8 cellular contexts compared by ENCODE assay signal in genomic region chr6:77620290-77620882, GRCh38. TPM values are rescaled to one million over a fixed set of nuclear protein-coding genes. Genes with fewer than 3 reads are reported as not detected.
DNase-seq lines count a peak whose midpoint lies in the region; ATAC-seq and TF ChIP-seq lines count a peak whose summit lies in the region.

No MANE protein-coding gene starts in this region.

- no peak overlapping the region for H3K4me3 Mint-ChIP-seq in activated CD4-positive, alpha-beta T cell treated with anti-CD3 and anti-CD28 coated beads, Interleukin-2, amount 10 ng/mL, durations not matched to agents 7 days and 5 days

- H3K9me3 ChIP-seq in sigmoid colon: peaks cover 0 to 2% (median 0%) of the 10 kb centered on the region in 4 donors

- H3K4me3 ChIP-seq in fibroblast of pulmonary artery (replicated peaks; ENCODE audit: low read depth, low read length) (no peak overlapping the region), sigmoid colon (no peak overlapping the region)

- TF ChIP-seq POLR2A in sigmoid colon (IDR thresholded peaks at IDR 0.05): no peak

- no peaks in the 10 kb centered on the region for H3K27me3 Mint-ChIP-seq in activated CD4-positive, alpha-beta T cell treated with anti-CD3 and anti-CD28 coated beads, Interleukin-2, amount 10 ng/mL, durations not matched to agents 7 days and 5 days

- no peak overlapping the region for H3K27ac Mint-ChIP-seq in activated CD4-positive, alpha-beta T cell treated with anti-CD3 and anti-CD28 coated beads, Interleukin-2, amount 10 ng/mL, durations not matched to agents 7 days and 5 days

- H3K36me3 ChIP-seq in sigmoid colon: no peaks in the 10 kb centered on the region

- TF ChIP-seq CTCF in fibroblast of pulmonary artery (IDR thresholded peaks at IDR 0.05; ENCODE audit: low read length, missing control alignments): peak; percentile 50
- no peak for TF ChIP-seq CTCF in sigmoid colon (IDR thresholded peaks at IDR 0.05)

- no peaks in the 10 kb centered on the region for H3K36me3 Mint-ChIP-seq in activated CD4-positive, alpha-beta T cell treated with anti-CD3 and anti-CD28 coated beads, Interleukin-2, amount 10 ng/mL, durations not matched to agents 7 days and 5 days (ENCODE audit: low read depth)

- no peaks in the 10 kb centered on the region for H3K4me1 ChIP-seq in sigmoid colon

- WGBS in sigmoid colon, 2 donors: 85 to 91% methylated on average over 1 of the region's 1 CpG

- no peaks in the 10 kb centered on the region for H3K9me3 Mint-ChIP-seq in activated CD4-positive, alpha-beta T cell treated with anti-CD3 and anti-CD28 coated beads, Interleukin-2, amount 10 ng/mL, durations not matched to agents 7 days and 5 days

- CTCF ChIA-PET in activated CD4-positive, alpha-beta T cell treated with anti-CD3 and anti-CD28 coated beads, Interleukin-2, amount 10 ng/mL, durations not matched to agents 7 days and 5 days (lab: Charles Lee): interaction anchor here (1.4 kb wide), 1 partner anchor 25 kb away, joined by 3 read pairs; no protein-coding TSS in a partner anchor

- ATAC-seq in GM19463 (IDR thresholded peaks at IDR 0.05; ENCODE audit: unreplicated experiment): peak; percentile 58

- TF ChIP-seq EP300 in sigmoid colon (IDR thresholded peaks at IDR 0.05): no peak

- in situ Hi-C loops in ACHN (cut with HindIII; ENCODE audit: low pct_ligation_motif_present, low pct_unique_long_range_greater_than_20kb, low sequenced_read_pairs): no loop called here

- H3K4me1 Mint-ChIP-seq in activated CD4-positive, alpha-beta T cell treated with anti-CD3 and anti-CD28 coated beads, Interleukin-2, amount 10 ng/mL, durations not matched to agents 7 days and 5 days: no peaks in the 10 kb centered on the region

- intact Hi-C loops in sigmoid colon (cut with DNase I): no loop called here

- POLR2A ChIA-PET in activated CD4-positive, alpha-beta T cell treated with anti-CD3 and anti-CD28 coated beads, Interleukin-2, amount 10 ng/mL, durations not matched to agents 7 days and 5 days (lab: Charles Lee): no interaction called here

- no peak overlapping the region for H3K27ac ChIP-seq in sigmoid colon

- DNase-seq in ACHN (peak; percentile 18), NCI-H526 (lab: John Stamatoyannopoulos, UW) (peak; percentile 42 to 62), fibroblast of pulmonary artery (ENCODE audit: low read depth) (peak; percentile 16), ureter (ENCODE audit: low spot score) (no peak), sigmoid colon (no peak), CD1c-positive myeloid dendritic cell (ENCODE audit: extremely low spot score) (no peak)
- no peak for DNase-seq in activated CD4-positive, alpha-beta T cell treated with anti-CD3 and anti-CD28 coated beads, Interleukin-2, amount 10 ng/mL, durations not matched to agents 7 days and 5 days

- no peaks in the 10 kb centered on the region for H3K27me3 ChIP-seq in sigmoid colon

RNA-seq across cellular contexts. Expression of gene MEI4, which starts 32.5 kb away (rescaled TPM):
- total RNA-seq in ureter (0.47 TPM), sigmoid colon (not detected)
- not detected for polyA plus RNA-seq in sigmoid colon
- not detected for total RNA-seq in activated CD4-positive, alpha-beta T cell treated with anti-CD3 and anti-CD28 coated beads, Interleukin-2, amount 10 ng/mL, durations not matched to agents 7 days and 5 days

Comparison
In these comparisons a context has a peak if more than half of its experiments do, and no peak if none do; other contexts are left out.
1. DNase-seq: peak in ACHN (single experiment), NCI-H526 (2 of 2) and fibroblast of pulmonary artery (single experiment); none in ureter (single experiment), sigmoid colon (single experiment), activated CD4-positive, alpha-beta T cell treated with anti-CD3 and anti-CD28 coated beads, Interleukin-2, amount 10 ng/mL, durations not matched to agents 7 days and 5 days (single experiment) and CD1c-positive myeloid dendritic cell (single experiment).